17 cellular contexts compared by ENCODE assay signal in genomic region chr19:34851277-34851804, GRCh38.
DNase-seq lines count a peak whose midpoint lies in the region; ATAC-seq, FAIRE-seq and TF ChIP-seq lines count a peak whose summit lies in the region.
"Had no signal": no experiment of that assay in that cellular context is flagged by ENCODE, and none has a peak within 500 bp of the region (broad histone marks: within the 10 kb centered on the region; RNA-seq: fewer than 3 reads in every experiment).

No MANE protein-coding gene starts in this region.

- in situ Hi-C loops in K562 (cut with MboI) = no loop called here

- H3K9me3 ChIP-seq in K562 (replicated peaks; ENCODE audit: control insufficient read depth, insufficient read depth, low read depth, low read length) (no peaks in the 10 kb centered on the region), uterus (no peaks in the 10 kb centered on the region)

- H3K9ac ChIP-seq in K562 (ENCODE audit: insufficient read depth in 1 of 2, low read depth in 2 of 2, low read length in 2 of 2) = no peak overlapping the region
- H3K9ac ChIP-seq in rectal smooth muscle tissue (ENCODE audit: low read length) = no peak overlapping the region

- TF ChIP-seq POLR2A in K562 (conservative IDR thresholded peaks at IDR 0.05) = no peak
- TF ChIP-seq POLR2A in uterus (IDR thresholded peaks at IDR 0.05) = no peak

- no peak overlapping the region for H2AFZ ChIP-seq in K562 (ENCODE audit: low read depth, low read length)

- no peak overlapping the region for H3K27ac ChIP-seq in K562 (ENCODE audit: extremely low read depth, low read depth, low read length)
- no peak overlapping the region for H3K27ac ChIP-seq in rectal smooth muscle tissue (ENCODE audit: low read depth, low read length)
- no peak overlapping the region for H3K27ac ChIP-seq in uterus

- H3K9me1 ChIP-seq in K562 (ENCODE audit: control insufficient read depth, insufficient read depth, low read length) = no peaks in the 10 kb centered on the region

- no peak for TF ChIP-seq RAD21 in K562 (CRISPR knock-in tag; conservative IDR thresholded peaks at IDR 0.05 in 1 of 2, IDR thresholded peaks at IDR 0.05 in 1 of 2)

- H3K27me3 ChIP-seq in K562 (ENCODE audit: control insufficient read depth in 2 of 2, insufficient read depth in 2 of 2, low read length in 2 of 2) = no peaks in the 10 kb centered on the region
- no peaks in the 10 kb centered on the region for H3K27me3 ChIP-seq in rectal smooth muscle tissue (ENCODE audit: control insufficient read depth, insufficient read depth, low read length)
- no peaks in the 10 kb centered on the region for H3K27me3 ChIP-seq in uterus

- H3K4me1 ChIP-seq in K562 (replicated peaks in 1 of 2; ENCODE audit: control insufficient read depth in 2 of 2, insufficient read depth in 2 of 2, low read length in 2 of 2) = no peaks in the 10 kb centered on the region
- H3K4me1 ChIP-seq in rectal smooth muscle tissue (ENCODE audit: control insufficient read depth, insufficient read depth, low read length) = no peaks in the 10 kb centered on the region
- no peaks in the 10 kb centered on the region for H3K4me1 ChIP-seq in uterus

- FAIRE-seq in K562 (lab: Jason Lieb, UNC) = no peak
- FAIRE-seq: frontal cortex had no signal

- H3K4me3 ChIP-seq in LNCaP clone FGC (ENCODE audit: low read depth, low read length) (no peak overlapping the region), K562 (no peak overlapping the region), rectal smooth muscle tissue (ENCODE audit: low read length) (peak overlapping the region; percentile 3), uterus (no peak overlapping the region)
- H3K4me3 ChIP-seq: lung had no signal

- no peaks in the 10 kb centered on the region for H4K20me1 ChIP-seq in K562 (replicated peaks; ENCODE audit: control insufficient read depth, insufficient read depth, low read length)

- POLR2A ChIA-PET in K562 (lab: Yijun Ruan, JAX) = no interaction called here

- H3K36me3 ChIP-seq in K562 (ENCODE audit: control insufficient read depth, insufficient read depth, low read length) (no peaks in the 10 kb centered on the region), rectal smooth muscle tissue (ENCODE audit: control insufficient read depth, insufficient read depth, low read length) (no peaks in the 10 kb centered on the region), uterus (no peaks in the 10 kb centered on the region)

- intact Hi-C loops in K562 (cut with micrococcal nuclease) = no loop called here
- intact Hi-C loops in uterus (cut with DNase I; ENCODE audit: low total_unique reads) = no loop called here

- no peak overlapping the region for H3K4me2 ChIP-seq in K562 (ENCODE audit: insufficient read depth, low read length)

- TF ChIP-seq EP300 in K562 (IDR thresholded peaks at IDR 0.05; ENCODE audit: low read length) = no peak

- DNase-seq in NCI-H748 (lab: John Stamatoyannopoulos, UW; ENCODE audit: unreplicated experiment) (peak; percentile 47), NCI-H748 treated with DMSO at 0.1 percent for 48 hours (lab: John Stamatoyannopoulos, UW) (no peak), LNCaP clone FGC (ENCODE audit: low read depth) (no peak), K562 (ENCODE audit: extremely low read depth in 1 of 4, low spot score in 3 of 4) (no peak), uterus (no peak), LoVo (ENCODE audit: low spot score) (no peak), cerebellar nuclear complex (lab: John Stamatoyannopoulos, UW) (no peak)
- DNase-seq: activated CD4-positive, alpha-beta T cell treated with anti-CD3 and anti-CD28 coated beads, Interleukin-2, amount 50 U/mL, for 1 hour; activated T-cell treated with anti-CD3 and anti-CD28 coated beads, Interleukin-2, amount 50 U/mL, for 72 hours; caudate nucleus; NCI-H1092; NCI-H446 treated with DMSO at 0.1 percent for 48 hours; T-helper 9 cell had no signal

- TF ChIP-seq CTCF in LNCaP clone FGC (IDR thresholded peaks at IDR 0.05; ENCODE audit: control insufficient read depth, extremely low read depth, insufficient read depth) = peak; percentile 29
- peak; percentile 9 to 37 (median 16); a peak in 2 of 6 replicates for TF ChIP-seq CTCF in K562 (IDR thresholded peaks at IDR 0.05 in 2 of 3, conservative IDR thresholded peaks at IDR 0.05 in 1 of 3; ENCODE audit: insufficient read depth in 2 of 3, low read depth in 1 of 3, low read length in 3 of 3)
- no peak for TF ChIP-seq CTCF in uterus (IDR thresholded peaks at IDR 0.05)

- WGBS in K562 (ENCODE audit: insufficient coverage, low coverage, missing lambda C conversion rate) = 42% methylated on average over 11 of the region's 11 CpGs

- no TSS peak for BruUV-seq in K562 (replicated peaks; lab: Mats Ljungman, UMichigan)

- ATAC-seq in K562 = peak; percentile 74; the same call in 2 of the 3 replicates
- ATAC-seq: activated T-cell treated with anti-CD3 and anti-CD28 coated beads, Interleukin-2, amount 50 U/mL, for 72 hours; natural killer cell treated with Interleukin-12 subunit alpha and Interleukin-12 subunit beta and Interleukin-15 and Interleukin-18, amount 100 ng/mL, for 72 hours had no signal

- no peaks in the 10 kb centered on the region for H3K79me2 ChIP-seq in K562 (ENCODE audit: control insufficient read depth, insufficient read depth, low read length)

- CTCF ChIA-PET in K562 (lab: Yijun Ruan, JAX; ENCODE audit: low intra/inter-chr PET ratio) = no interaction called here

TF ChIP-seq in K562, 482 proteins besides CTCF, POLR2A, EP300 and RAD21:
- TF ChIP-seq STAT5B (CRISPR knock-in tag; IDR thresholded peaks at IDR 0.05) (no peak), DLX4 (CRISPR knock-in tag; IDR thresholded peaks at IDR 0.05) (no peak)

Comparison
In these comparisons a context has a peak if more than half of its experiments do, and no peak if none do; other contexts are left out.
1. CTCF ChIP-seq: peak in LNCaP clone FGC (single experiment) and K562 (3 of 3); none in uterus (0 of 4).